8 cellular contexts compared by ENCODE assay signal in genomic region chr21:41678016-41678935, GRCh38.
A peak's percentile ranks its signal among the peaks of the same experiment; 100 is the strongest.
DNase-seq lines count a peak whose midpoint lies in the region; ATAC-seq and TF ChIP-seq lines count a peak whose summit lies in the region.

No MANE protein-coding gene starts in this region.

- H3K9ac ChIP-seq in endodermal cell (ENCODE audit: extremely low read depth, low read length, poor library complexity, severe bottlenecking) (peak overlapping the region; percentile 41), neuronal stem cell (ENCODE audit: low read depth, low read length, poor library complexity) (no peak overlapping the region)

- H3K4me2 ChIP-seq in neuronal stem cell (ENCODE audit: insufficient read depth, low read length, poor library complexity, severe bottlenecking): no peak overlapping the region

- H2BK120ac ChIP-seq in neuronal stem cell (ENCODE audit: low read depth, low read length): no peak overlapping the region

- intact Hi-C loops in activated T-helper 1 cell treated with anti-CD3 and anti-CD28 coated beads, Interleukin-12 subunit alpha, Interleukin-12 subunit beta, Interleukin-2, Interleukin-4 antibody, amounts not matched to agents 30 ng/mL and 10 ng/mL and 1 ng/mL, durations not matched to agents 14 hours and 24 hours and 36 hours (cut with micrococcal nuclease): no loop called here

- no peak overlapping the region for H2AK5ac ChIP-seq in neuronal stem cell (ENCODE audit: low read depth, low read length)

- peak overlapping the region; percentile 84 for H2AFZ ChIP-seq in neuronal stem cell (ENCODE audit: low read length)

- H2BK15ac ChIP-seq in neuronal stem cell (ENCODE audit: low read length): no peak overlapping the region

- TF ChIP-seq CTCF in endodermal cell (conservative IDR thresholded peaks at IDR 0.05): no peak

- H2BK12ac ChIP-seq in neuronal stem cell (ENCODE audit: low read length): peak overlapping the region; percentile 0

- H3K4me1 ChIP-seq in endodermal cell (ENCODE audit: control insufficient read depth, insufficient read depth, low read length): peaks cover 11% of the 10 kb centered on the region
- peaks cover 0 to 12% of the 10 kb centered on the region in 2 donors for H3K4me1 ChIP-seq in neuronal stem cell (ENCODE audit: control insufficient read depth in 2 of 2, insufficient read depth in 1 of 2, low read depth in 1 of 2, low read length in 2 of 2)

- H3K14ac ChIP-seq in neuronal stem cell (ENCODE audit: low read length): no peak overlapping the region

- no peaks in the 10 kb centered on the region for H3K27me3 Mint-ChIP-seq in endodermal cell (ENCODE audit: insufficient read depth)
- H3K27me3 Mint-ChIP-seq in activated T-helper 1 cell treated with anti-CD3 and anti-CD28 coated beads, Interleukin-12 subunit alpha, Interleukin-12 subunit beta, Interleukin-2, Interleukin-4 antibody, amounts not matched to agents 30 ng/mL and 10 ng/mL and 1 ng/mL, durations not matched to agents 14 hours and 24 hours and 36 hours (ENCODE audit: insufficient read depth): peaks cover 10% of the 10 kb centered on the region

- H3K4me3 Mint-ChIP-seq in endodermal cell: no peak overlapping the region
- no peak overlapping the region for H3K4me3 Mint-ChIP-seq in activated T-helper 1 cell treated with anti-CD3 and anti-CD28 coated beads, Interleukin-12 subunit alpha, Interleukin-12 subunit beta, Interleukin-2, Interleukin-4 antibody, amounts not matched to agents 30 ng/mL and 10 ng/mL and 1 ng/mL, durations not matched to agents 14 hours and 24 hours and 36 hours

- no peaks in the 10 kb centered on the region for H3K27me3 ChIP-seq in endodermal cell (ENCODE audit: control insufficient read depth, insufficient read depth, low read length, poor library complexity, severe bottlenecking)
- H3K27me3 ChIP-seq in neuronal stem cell (ENCODE audit: control insufficient read depth in 3 of 3, insufficient read depth in 3 of 3, low read depth in 1 of 3, low read length in 3 of 3): no peaks in the 10 kb centered on the region

- H3K9me3 ChIP-seq in endodermal cell (ENCODE audit: control insufficient read depth, low read length) (no peaks in the 10 kb centered on the region), neuronal stem cell (replicated peaks in 1 of 2; ENCODE audit: control insufficient read depth in 2 of 2, insufficient read depth in 1 of 2, low read depth in 1 of 2, low read length in 2 of 2) (no peaks in the 10 kb centered on the region)

- ATAC-seq in HG03196 (IDR thresholded peaks at IDR 0.05; ENCODE audit: unreplicated experiment) (no peak), GM18868 (IDR thresholded peaks at IDR 0.05; ENCODE audit: unreplicated experiment) (no peak)

- no peaks in the 10 kb centered on the region for H3K79me1 ChIP-seq in neuronal stem cell (ENCODE audit: low read depth, low read length)

- DNase-seq in DMS153 treated with DMSO at 0.1 percent for 48 hours (lab: John Stamatoyannopoulos, UW; ENCODE audit: unreplicated experiment) (peak; percentile 89), NCI-H226 (peak; percentile 65), endodermal cell (peak; percentile 76), neuronal stem cell (ENCODE audit: low spot score) (no peak), amniotic stem cell (lab: John Stamatoyannopoulos, UW) (no peak)
- no peak for DNase-seq in activated T-helper 1 cell treated with anti-CD3 and anti-CD28 coated beads, Interleukin-12 subunit alpha, Interleukin-12 subunit beta, Interleukin-2, Interleukin-4 antibody, amounts not matched to agents 30 ng/mL and 10 ng/mL and 1 ng/mL, durations not matched to agents 14 hours and 24 hours and 36 hours (ENCODE audit: low spot score)

- H3K4me3 ChIP-seq in endodermal cell (ENCODE audit: low read length): no peak overlapping the region
- H3K4me3 ChIP-seq in neuronal stem cell (ENCODE audit: low read length in 2 of 2): no peak overlapping the region

- H3K4me1 Mint-ChIP-seq in endodermal cell: peaks cover 27% of the 10 kb centered on the region
- no peaks in the 10 kb centered on the region for H3K4me1 Mint-ChIP-seq in activated T-helper 1 cell treated with anti-CD3 and anti-CD28 coated beads, Interleukin-12 subunit alpha, Interleukin-12 subunit beta, Interleukin-2, Interleukin-4 antibody, amounts not matched to agents 30 ng/mL and 10 ng/mL and 1 ng/mL, durations not matched to agents 14 hours and 24 hours and 36 hours (ENCODE audit: low read depth)

- no peak overlapping the region for H3K4ac ChIP-seq in neuronal stem cell (ENCODE audit: low read length)

- H3K27ac Mint-ChIP-seq in endodermal cell: peak overlapping the region; percentile 93
- H3K27ac Mint-ChIP-seq in activated T-helper 1 cell treated with anti-CD3 and anti-CD28 coated beads, Interleukin-12 subunit alpha, Interleukin-12 subunit beta, Interleukin-2, Interleukin-4 antibody, amounts not matched to agents 30 ng/mL and 10 ng/mL and 1 ng/mL, durations not matched to agents 14 hours and 24 hours and 36 hours: no peak overlapping the region

- H3K27ac ChIP-seq in endodermal cell (ENCODE audit: low read depth, low read length): peak overlapping the region; percentile 58
- peak overlapping the region; percentile 8 for H3K27ac ChIP-seq in neuronal stem cell (replicated peaks; ENCODE audit: low read length)

- H3K36me3 Mint-ChIP-seq in endodermal cell (ENCODE audit: low read depth): no peaks in the 10 kb centered on the region
- H3K36me3 Mint-ChIP-seq in activated T-helper 1 cell treated with anti-CD3 and anti-CD28 coated beads, Interleukin-12 subunit alpha, Interleukin-12 subunit beta, Interleukin-2, Interleukin-4 antibody, amounts not matched to agents 30 ng/mL and 10 ng/mL and 1 ng/mL, durations not matched to agents 14 hours and 24 hours and 36 hours (ENCODE audit: low read depth): no peaks in the 10 kb centered on the region

- H2BK5ac ChIP-seq in neuronal stem cell (ENCODE audit: low read length): no peak overlapping the region

- H3K23ac ChIP-seq in neuronal stem cell (ENCODE audit: low read depth, low read length, poor library complexity): no peak overlapping the region

- no peak overlapping the region for H4K91ac ChIP-seq in neuronal stem cell (ENCODE audit: low read depth, low read length, poor library complexity)

- H3K36me3 ChIP-seq in endodermal cell (ENCODE audit: control insufficient read depth, insufficient read depth, low read length) (no peaks in the 10 kb centered on the region), neuronal stem cell (replicated peaks in 1 of 2; ENCODE audit: control insufficient read depth in 2 of 2, insufficient read depth in 2 of 2, low read length in 2 of 2) (no peaks in the 10 kb centered on the region)

- H3K18ac ChIP-seq in neuronal stem cell (ENCODE audit: low read length): peak overlapping the region; percentile 80

- WGBS in endodermal cell (ENCODE audit: insufficient coverage in 1 of 2, insufficient read length in 1 of 2), 2 experiments: 75 to 78% methylated on average over 16 to 17 of the region's 17 CpGs
- no CpG with 5 or more reads among the region's 17 CpGs for WGBS in neuronal stem cell (ENCODE audit: extremely low coverage in 2 of 2, insufficient read length in 2 of 2, insufficient replicate concordance in 1 of 2), 2 donors

- no peak overlapping the region for H4K8ac ChIP-seq in neuronal stem cell (ENCODE audit: low read depth, low read length)

- peaks cover 4% of the 10 kb centered on the region for H3K9me3 Mint-ChIP-seq in endodermal cell
- no peaks in the 10 kb centered on the region for H3K9me3 Mint-ChIP-seq in activated T-helper 1 cell treated with anti-CD3 and anti-CD28 coated beads, Interleukin-12 subunit alpha, Interleukin-12 subunit beta, Interleukin-2, Interleukin-4 antibody, amounts not matched to agents 30 ng/mL and 10 ng/mL and 1 ng/mL, durations not matched to agents 14 hours and 24 hours and 36 hours

Comparison
In these comparisons a context has a peak if more than half of its experiments do, and no peak if none do; other contexts are left out.
1. DNase-seq: peak in DMS153 treated with DMSO at 0.1 percent for 48 hours (single experiment), NCI-H226 (single experiment) and endodermal cell (single experiment); none in neuronal stem cell (single experiment), activated T-helper 1 cell treated with anti-CD3 and anti-CD28 coated beads, Interleukin-12 subunit alpha, Interleukin-12 subunit beta, Interleukin-2, Interleukin-4 antibody, amounts not matched to agents 30 ng/mL and 10 ng/mL and 1 ng/mL, durations not matched to agents 14 hours and 24 hours and 36 hours (single experiment) and amniotic stem cell (single experiment).